1 cellular context compared by ENCODE assay signal in genomic region chr4:57110635-57111546, GRCh38.
TF ChIP-seq lines count a peak whose summit lies in the region.

No MANE protein-coding gene starts in this region.

TF ChIP-seq in HEK293, 187 proteins besides CTCF, POLR2A, EP300 and RAD21 (continued from another document):
- no peak for TF ChIP-seq ZNF518A (tag by site-specific recombination; conservative IDR thresholded peaks at IDR 0.05; ENCODE audit: low read depth)
- no peak for TF ChIP-seq AEBP2 (tag by site-specific recombination; IDR thresholded peaks at IDR 0.05; ENCODE audit: borderline replicate concordance)
- TF ChIP-seq ZNF776 (tag by site-specific recombination; IDR thresholded peaks at IDR 0.05; ENCODE audit: borderline replicate concordance), result no peak
- TF ChIP-seq ZNF747 (tag by site-specific recombination; IDR thresholded peaks at IDR 0.05), result no peak
- TF ChIP-seq ZNF404 (tag by site-specific recombination; IDR thresholded peaks at IDR 0.05), result no peak
- no peak for TF ChIP-seq ZSCAN23 (tag by site-specific recombination; IDR thresholded peaks at IDR 0.05)
- peak; percentile 71 for TF ChIP-seq ZNF341 (tag by site-specific recombination; IDR thresholded peaks at IDR 0.05; ENCODE audit: low read depth)
- no peak for TF ChIP-seq ZNF423 (tag by site-specific recombination; IDR thresholded peaks at IDR 0.05)
- TF ChIP-seq ZBTB44 (tag by site-specific recombination; IDR thresholded peaks at IDR 0.05), result peak; percentile 32; the same call in 1 of the 2 replicates
- peak; percentile 48; the same call in 1 of the 2 replicates for TF ChIP-seq ZNF223 (tag by site-specific recombination; IDR thresholded peaks at IDR 0.05)
- no peak for TF ChIP-seq ZNF311 (tag by site-specific recombination; IDR thresholded peaks at IDR 0.05; ENCODE audit: borderline replicate concordance)
- no peak for TF ChIP-seq GLI2 (tag by site-specific recombination; IDR thresholded peaks at IDR 0.05; ENCODE audit: borderline replicate concordance, low read depth)
- TF ChIP-seq ZSCAN30 (tag by site-specific recombination; IDR thresholded peaks at IDR 0.05), result no peak
- TF ChIP-seq ZNF175 (tag by site-specific recombination; IDR thresholded peaks at IDR 0.05), result no peak
- no peak for TF ChIP-seq PRDM4 (tag by site-specific recombination; IDR thresholded peaks at IDR 0.05)
- TF ChIP-seq ZNF10 (tag by site-specific recombination; IDR thresholded peaks at IDR 0.05), result no peak
- TF ChIP-seq ZNF626 (tag by site-specific recombination; IDR thresholded peaks at IDR 0.05), result no peak
- TF ChIP-seq ZNF169 (tag by site-specific recombination; IDR thresholded peaks at IDR 0.05), result no peak
- TF ChIP-seq ZNF202 (tag by site-specific recombination; IDR thresholded peaks at IDR 0.05; ENCODE audit: borderline replicate concordance), result no peak
- no peak for TF ChIP-seq ZNF692 (tag by site-specific recombination; IDR thresholded peaks at IDR 0.05)
- peak; percentile 93 for TF ChIP-seq ZSCAN16 (tag by site-specific recombination; IDR thresholded peaks at IDR 0.05)
- TF ChIP-seq ZNF48 (tag by site-specific recombination; IDR thresholded peaks at IDR 0.05), result no peak
- TF ChIP-seq SP7 (tag by site-specific recombination; IDR thresholded peaks at IDR 0.05), result no peak
- TF ChIP-seq ZNF398 (tag by site-specific recombination; IDR thresholded peaks at IDR 0.05), result no peak
- no peak for TF ChIP-seq ZNF707 (tag by site-specific recombination; IDR thresholded peaks at IDR 0.05)
